ENCODE assay signal across 23 cellular contexts in genomic region chr4:150234246-150234645, GRCh38.
A peak's percentile ranks its signal among the peaks of the same experiment; 100 is the strongest.
DNase-seq lines count a peak whose midpoint lies in the region; ATAC-seq, FAIRE-seq and TF ChIP-seq lines count a peak whose summit lies in the region.
"Had no signal": no experiment of that assay in that cellular context is flagged by ENCODE, and none has a peak within 500 bp of the region (broad histone marks: within the 10 kb centered on the region; RNA-seq: fewer than 3 reads in every experiment).

No MANE protein-coding gene starts in this region.

- WGBS in A549 (ENCODE audit: missing lambda C conversion rate), result 93% methylated on average over 5 of the region's 5 CpGs
- WGBS in IMR-90 (ENCODE audit: extremely low coverage in 2 of 2, insufficient read length in 1 of 2), 2 experiments, result no CpG with 5 or more reads among the region's 5 CpGs

- H4K5ac ChIP-seq in IMR-90 (ENCODE audit: low read depth, low read length), result peak overlapping the region; percentile 94; the same call in 1 of the 2 replicates

- no peak for TF ChIP-seq POLR2A in A549 (IDR thresholded peaks at IDR 0.05; ENCODE audit: low read length)
- no peak for TF ChIP-seq POLR2A in IMR-90 (IDR thresholded peaks at IDR 0.05; ENCODE audit: low read depth, low read length)

- CTCF ChIA-PET in A549 (lab: Yijun Ruan, JAX), result interaction anchor here (1.2 kb wide), 1 partner anchor 9 kb away, joined by 3 read pairs; no protein-coding TSS in a partner anchor
- CTCF ChIA-PET in IMR-90 (lab: Yijun Ruan, JAX), result interaction anchor here (0.5 to 1.9 kb wide), 2 partner anchors 9 to 92 kb away, joined by 5 to 7 read pairs; no protein-coding TSS in a partner anchor

- H3K4ac ChIP-seq in IMR-90 (ENCODE audit: low read depth, low read length), result peak overlapping the region; percentile 56

- H3K27ac Mint-ChIP-seq in astrocyte (ENCODE audit: unreplicated experiment), result no peak overlapping the region
- peak overlapping the region; percentile 95 for H3K27ac Mint-ChIP-seq in mesothelial cell of epicardium
- H3K27ac Mint-ChIP-seq: B cell; CD4-positive, CD25-positive, alpha-beta regulatory T cell had no signal

- H3K4me1 Mint-ChIP-seq in astrocyte (ENCODE audit: low read depth, unreplicated experiment) (peaks cover 39% of the 10 kb centered on the region), mesothelial cell of epicardium (peaks cover 78% of the 10 kb centered on the region)
- H3K4me1 Mint-ChIP-seq: B cell; CD4-positive, CD25-positive, alpha-beta regulatory T cell had no signal

- peak overlapping the region; percentile 43 for H3K23ac ChIP-seq in IMR-90 (ENCODE audit: low read depth, low read length)

- peaks cover 3% of the 10 kb centered on the region for H3K9me3 Mint-ChIP-seq in astrocyte (ENCODE audit: unreplicated experiment)
- H3K9me3 Mint-ChIP-seq in mesothelial cell of epicardium, result no peaks in the 10 kb centered on the region

- peak overlapping the region; percentile 93 for H2BK20ac ChIP-seq in IMR-90 (ENCODE audit: low read depth, low read length)

- in situ Hi-C loops in IMR-90 (cut with MboI; ENCODE audit: low sequenced_read_pairs), result no loop called here

- dilution Hi-C loops in IMR-90 (cut with HindIII; ENCODE audit: low sequenced_read_pairs, unreplicated experiment), result no loop called here

- peaks cover 76% of the 10 kb centered on the region for H3K4me1 ChIP-seq in A549
- peaks cover 35% of the 10 kb centered on the region for H3K4me1 ChIP-seq in IMR-90 (ENCODE audit: control insufficient read depth, insufficient read depth, low read length)
- H3K4me1 ChIP-seq in astrocyte (ENCODE audit: insufficient read depth, low read length), result peaks cover 65% of the 10 kb centered on the region
- H3K4me1 ChIP-seq in kidney (ENCODE audit: control insufficient read depth in 1 of 2, insufficient read depth in 1 of 2, low read depth in 1 of 2, low read length in 2 of 2), result no peaks in the 10 kb centered on the region
- H3K4me1 ChIP-seq: Caco-2 had no signal

- no peak for FAIRE-seq in A549 (lab: Jason Lieb, UNC)
- peak; percentile 43 for FAIRE-seq in astrocyte (lab: Jason Lieb, UNC)
- no peak for FAIRE-seq in kidney (lab: Jason Lieb, UNC)
- FAIRE-seq: GM12878, GM18507, H1, K562 had no signal

- peaks cover 4% of the 10 kb centered on the region; the same call in 1 of the 2 replicates for H3K36me3 ChIP-seq in IMR-90 (ENCODE audit: control insufficient read depth, insufficient read depth, low read length)
- H3K36me3 ChIP-seq in astrocyte (ENCODE audit: insufficient read depth, low read length), result peaks cover 4% of the 10 kb centered on the region
- H3K36me3 ChIP-seq in kidney (ENCODE audit: control insufficient read depth in 1 of 2, insufficient read depth in 2 of 2, low read length in 2 of 2), result no peaks in the 10 kb centered on the region
- H3K36me3 ChIP-seq: SJSA1 had no signal

- peak overlapping the region; percentile 88 for H2BK120ac ChIP-seq in IMR-90 (ENCODE audit: low read depth, low read length)

- H4K20me1 ChIP-seq in IMR-90 (ENCODE audit: insufficient read depth, low read length), result no peaks in the 10 kb centered on the region
- H4K20me1 ChIP-seq in astrocyte (ENCODE audit: insufficient read depth, low read length), result no peaks in the 10 kb centered on the region

- H3K27ac ChIP-seq in A549 (peak overlapping the region; percentile 85 to 88; a peak in 3 of 6 replicates), IMR-90 (ENCODE audit: insufficient read depth, low read length) (peak overlapping the region; percentile 35; the same call in 1 of the 2 replicates), astrocyte (ENCODE audit: low read depth, low read length) (no peak overlapping the region), kidney (ENCODE audit: low read depth in 2 of 2, low read length in 2 of 2) (no peak overlapping the region)
- H3K27ac ChIP-seq: 22Rv1, PC-9 had no signal

- no peak for TF ChIP-seq CTCF in A549 (IDR thresholded peaks at IDR 0.05)
- TF ChIP-seq CTCF in IMR-90 (conservative IDR thresholded peaks at IDR 0.05; ENCODE audit: low read depth, low read length), result no peak
- TF ChIP-seq CTCF in astrocyte (IDR thresholded peaks at IDR 0.05; ENCODE audit: insufficient read depth, low read depth, low read length), result no peak
- TF ChIP-seq CTCF in mesothelial cell of epicardium (IDR thresholded peaks at IDR 0.05; ENCODE audit: unreplicated experiment), result no peak
- no peak for TF ChIP-seq CTCF in kidney (IDR thresholded peaks at IDR 0.05; ENCODE audit: borderline replicate concordance, extremely low read depth, insufficient read depth)

- H3K9me3 ChIP-seq in A549, result no peaks in the 10 kb centered on the region
- H3K9me3 ChIP-seq in IMR-90 (ENCODE audit: control insufficient read depth, insufficient read depth, low read length), result no peaks in the 10 kb centered on the region
- H3K9me3 ChIP-seq in astrocyte (ENCODE audit: insufficient read depth, low read depth, low read length), result no peaks in the 10 kb centered on the region
- no peaks in the 10 kb centered on the region for H3K9me3 ChIP-seq in kidney (ENCODE audit: control insufficient read depth in 1 of 2, low read length in 2 of 2)
- H3K9me3 ChIP-seq: Caco-2, SJSA1 had no signal

- ATAC-seq in A549, result no peak
- no peak; the same call in 1 of the 2 replicates for ATAC-seq in IMR-90 (ENCODE audit: low read depth)
- ATAC-seq in GM21390 (IDR thresholded peaks at IDR 0.05; ENCODE audit: unreplicated experiment), result no peak
- ATAC-seq: GM12878, K562 had no signal

- H3K4me3 Mint-ChIP-seq in astrocyte (ENCODE audit: unreplicated experiment) (no peak overlapping the region), mesothelial cell of epicardium (no peak overlapping the region)
- H3K4me3 Mint-ChIP-seq: B cell; CD4-positive, CD25-positive, alpha-beta regulatory T cell had no signal

- H3K18ac ChIP-seq in IMR-90 (ENCODE audit: low read depth, low read length), result peak overlapping the region; percentile 93; the same call in 1 of the 2 replicates

- H2BK15ac ChIP-seq in IMR-90 (ENCODE audit: low read depth, low read length), result peak overlapping the region; percentile 69; the same call in 2 of the 3 replicates

- H3K27me3 Mint-ChIP-seq in astrocyte (ENCODE audit: low read depth, unreplicated experiment), result no peaks in the 10 kb centered on the region
- no peaks in the 10 kb centered on the region for H3K27me3 Mint-ChIP-seq in mesothelial cell of epicardium (ENCODE audit: low read depth)
- H3K27me3 Mint-ChIP-seq: B cell had no signal

- H3K79me2 ChIP-seq in astrocyte (ENCODE audit: insufficient read depth, low read length), result no peaks in the 10 kb centered on the region

- H3K4me2 ChIP-seq in A549 (no peak overlapping the region), IMR-90 (ENCODE audit: low read depth, low read length) (peak overlapping the region; percentile 1; the same call in 1 of the 2 replicates), astrocyte (ENCODE audit: low read length) (no peak overlapping the region)
- H3K4me2 ChIP-seq: PC-9 had no signal

- POLR2A ChIA-PET in A549 (lab: Yijun Ruan, JAX) (no interaction called here), IMR-90 (lab: Charles Lee; ENCODE audit: unreplicated experiment) (no interaction called here)

- peak overlapping the region; percentile 90 for H2AK5ac ChIP-seq in IMR-90 (ENCODE audit: low read depth, low read length)

- peak overlapping the region; percentile 100 for H2BK5ac ChIP-seq in IMR-90 (ENCODE audit: low read depth, low read length, poor library complexity, severe bottlenecking)

- H3K9me1 ChIP-seq in IMR-90 (ENCODE audit: insufficient read depth, low read length), result peaks cover 18% of the 10 kb centered on the region

- no peak for TF ChIP-seq EP300 in A549 (IDR thresholded peaks at IDR 0.05)

- peaks cover 23 to 47% of the 10 kb centered on the region in 2 experiments for H3K79me1 ChIP-seq in IMR-90 (ENCODE audit: low read depth in 1 of 2, low read length in 2 of 2)

- no peak overlapping the region for H2AK9ac ChIP-seq in IMR-90 (replicated peaks; ENCODE audit: low read depth, low read length, poor library complexity)

- peak overlapping the region; percentile 33; the same call in 1 of the 2 replicates for H3K56ac ChIP-seq in IMR-90 (ENCODE audit: extremely low read depth, insufficient read depth, low read length)

- H3K27me3 ChIP-seq in IMR-90 (ENCODE audit: control insufficient read depth, insufficient read depth, low read length) (no peaks in the 10 kb centered on the region), astrocyte (ENCODE audit: insufficient read depth, low read length) (no peaks in the 10 kb centered on the region)
- H3K27me3 ChIP-seq: SJSA1 had no signal

- DNase-seq in A549 (ENCODE audit: low read depth in 1 of 2, low spot score in 1 of 2) (no peak), IMR-90 (peak; percentile 79), astrocyte (ENCODE audit: low read depth) (peak; percentile 53), mesothelial cell of epicardium (ENCODE audit: low spot score in 2 of 2, unreplicated experiment in 2 of 2) (no peak), putamen (ENCODE audit: low spot score) (no peak), kidney (no peak), CD1c-positive myeloid dendritic cell (ENCODE audit: extremely low spot score) (no peak)
- DNase-seq: Caco-2; CD4-positive, CD25-positive, alpha-beta regulatory T cell; MV-4-11; NCI-H1417; NCI-H187; NCI-H226; NCI-H524; PC-9 had no signal

- no peak overlapping the region for H3K9ac ChIP-seq in IMR-90 (ENCODE audit: low read depth, low read length)
- H3K9ac ChIP-seq in astrocyte (ENCODE audit: low read length), result no peak overlapping the region
- H3K9ac ChIP-seq in kidney (ENCODE audit: low read length in 2 of 2), result no peak overlapping the region

- no peak overlapping the region for H2AFZ ChIP-seq in IMR-90 (replicated peaks; ENCODE audit: low read length, poor library complexity)
- H2AFZ ChIP-seq in astrocyte (ENCODE audit: low read depth, low read length), result no peak overlapping the region
- H2AFZ ChIP-seq: PC-9 had no signal

- H3K4me3 ChIP-seq in A549 (no peak overlapping the region), IMR-90 (ENCODE audit: insufficient read depth, low read depth, low read length) (no peak overlapping the region), astrocyte (ENCODE audit: insufficient read depth, low read depth, low read length) (no peak overlapping the region), kidney (ENCODE audit: low read length in 2 of 2) (no peak overlapping the region)
- H3K4me3 ChIP-seq: GM12878, K562, PC-9, SJSA1 had no signal

- no TSS peak for BruUV-seq in IMR-90 (replicated peaks; lab: Mats Ljungman, UMichigan)

- intact Hi-C loops in IMR-90 (cut with micrococcal nuclease), result no loop called here
- intact Hi-C loops in kidney (cut with DNase I), result loop anchor here (10.0 kb wide), 1 partner anchor 229 kb away; no protein-coding TSS in a partner anchor

- H4K91ac ChIP-seq in IMR-90 (ENCODE audit: insufficient read depth, low read depth, low read length), result peak overlapping the region; percentile 91

- peak overlapping the region; percentile 72 for H3K14ac ChIP-seq in IMR-90 (replicated peaks; ENCODE audit: low read depth, low read length)

- H4K8ac ChIP-seq in IMR-90 (ENCODE audit: low read depth in 2 of 2, low read length in 2 of 2), result peak overlapping the region; percentile 78 to 90; a peak in 3 of 4 replicates

- H3K36me3 Mint-ChIP-seq in astrocyte (ENCODE audit: low read depth, unreplicated experiment) (peaks cover 12% of the 10 kb centered on the region), mesothelial cell of epicardium (peaks cover 23% of the 10 kb centered on the region)
- H3K36me3 Mint-ChIP-seq: CD4-positive, CD25-positive, alpha-beta regulatory T cell had no signal

- TF ChIP-seq RAD21 in A549 (conservative IDR thresholded peaks at IDR 0.05 in 1 of 2, IDR thresholded peaks at IDR 0.05 in 1 of 2), result no peak
- TF ChIP-seq RAD21 in IMR-90 (IDR thresholded peaks at IDR 0.05; ENCODE audit: low read length), result no peak

Comparison
In these comparisons a context has a peak if more than half of its experiments do, and no peak if none do; other contexts are left out.
1. DNase-seq: peak in IMR-90 (single experiment) and astrocyte (single experiment); none in A549 (0 of 2), mesothelial cell of epicardium (0 of 2), putamen (single experiment), kidney (single experiment) and CD1c-positive myeloid dendritic cell (single experiment).
2. H3K27ac ChIP-seq: peak in A549 (2 of 2) and IMR-90 (single experiment); none in astrocyte (single experiment) and kidney (0 of 2).